ENCODE assay signal across 10 cellular contexts in genomic region chrX:24426340-24426913, GRCh38. TPM values are rescaled to one million over a fixed set of nuclear protein-coding genes. Genes with fewer than 3 reads are reported as not detected.
DNase-seq lines count a peak whose midpoint lies in the region; ATAC-seq and TF ChIP-seq lines count a peak whose summit lies in the region.
"Had no signal": no experiment of that assay in that cellular context is flagged by ENCODE, and none has a peak within 500 bp of the region (broad histone marks: within the 10 kb centered on the region; RNA-seq: fewer than 3 reads in every experiment).

No MANE protein-coding gene starts in this region.

- H3K9me3 Mint-ChIP-seq in CD4-positive, alpha-beta T cell, result no peaks in the 10 kb centered on the region
- H3K9me3 Mint-ChIP-seq in memory B cell, result no peaks in the 10 kb centered on the region

- H3K9me3 ChIP-seq in CD4-positive, alpha-beta T cell (ENCODE audit: control insufficient read depth, low read length), result no peaks in the 10 kb centered on the region

- H3K4me3 Mint-ChIP-seq in CD4-positive, alpha-beta T cell, result no peak overlapping the region
- H3K4me3 Mint-ChIP-seq in memory B cell, result no peak overlapping the region

- no peaks in the 10 kb centered on the region for H3K36me3 Mint-ChIP-seq in CD4-positive, alpha-beta T cell (ENCODE audit: low read depth)
- H3K36me3 Mint-ChIP-seq in memory B cell, result no peaks in the 10 kb centered on the region

- ATAC-seq in CD4-positive, alpha-beta T cell (ENCODE audit: poor library complexity), result peak; percentile 69
- peak; percentile 50 for ATAC-seq in HG02885 (IDR thresholded peaks at IDR 0.05; ENCODE audit: poor library complexity, unreplicated experiment)
- ATAC-seq in memory B cell (ENCODE audit: low read depth), result peak; percentile 46
- ATAC-seq in GM18520 (IDR thresholded peaks at IDR 0.05; ENCODE audit: unreplicated experiment), result no peak
- no peak for ATAC-seq in HG02642 (IDR thresholded peaks at IDR 0.05; ENCODE audit: poor library complexity, unreplicated experiment)

- POLR2A ChIA-PET in CD4-positive, alpha-beta T cell (lab: Charles Lee), result interaction anchor here (1.0 kb wide), 1 partner anchor 38 kb away, joined by 4 read pairs; the partner anchor contains the start of gene PDK3

- intact Hi-C loops in CD4-positive, alpha-beta T cell (cut with DNase I, micrococcal nuclease), result no loop called here

- H3K27ac Mint-ChIP-seq in CD4-positive, alpha-beta T cell, result no peak overlapping the region
- no peak overlapping the region for H3K27ac Mint-ChIP-seq in memory B cell

- DNase-seq in CD4-positive, alpha-beta T cell, result no peak
- peak; percentile 9 for DNase-seq in astrocyte of the hippocampus (ENCODE audit: low read depth, low spot score)
- DNase-seq in memory B cell (ENCODE audit: low spot score in 2 of 2), result no peak
- DNase-seq in effector CD4-positive, alpha-beta T cell, result no peak
- DNase-seq in SIG-M5 treated with dmso at 0.1 percent for 504 hours (lab: John Stamatoyannopoulos, UW; ENCODE audit: unreplicated experiment), result no peak
- DNase-seq: NCI-H1105 treated with DMSO at 0.1 percent for 48 hours had no signal

- no peaks in the 10 kb centered on the region for H3K27me3 Mint-ChIP-seq in CD4-positive, alpha-beta T cell
- peaks cover 2% of the 10 kb centered on the region for H3K27me3 Mint-ChIP-seq in memory B cell

- H3K4me1 Mint-ChIP-seq in CD4-positive, alpha-beta T cell (ENCODE audit: low read depth), result peaks cover 7% of the 10 kb centered on the region
- peaks cover 5% of the 10 kb centered on the region for H3K4me1 Mint-ChIP-seq in memory B cell

- H3K27ac ChIP-seq in CD4-positive, alpha-beta T cell (ENCODE audit: low read depth, low read length), result no peak overlapping the region
- H3K27ac ChIP-seq: cardiac muscle cell had no signal

- no peak for TF ChIP-seq CTCF in CD4-positive, alpha-beta T cell (IDR thresholded peaks at IDR 0.05)

- CTCF ChIA-PET in CD4-positive, alpha-beta T cell (lab: Charles Lee), result no interaction called here

- no peaks in the 10 kb centered on the region for H3K27me3 ChIP-seq in CD4-positive, alpha-beta T cell (ENCODE audit: control insufficient read depth, insufficient read depth, low read length)
- H3K27me3 ChIP-seq: cardiac muscle cell had no signal

RNA-seq across cellular contexts. Expression of gene PDK3, which starts 38.7 kb away (rescaled TPM):
- total RNA-seq in CD4-positive, alpha-beta T cell, result 10 to 100 TPM; 12.5 to 12.6 TPM

Comparison
In these comparisons a context has a peak if more than half of its experiments do, and no peak if none do; other contexts are left out.
1. ATAC-seq: peak in CD4-positive, alpha-beta T cell (single experiment), HG02885 (single experiment) and memory B cell (single experiment); none in GM18520 (single experiment) and HG02642 (single experiment).